24 cellular contexts compared by ENCODE assay signal in genomic region chr2:236646871-236647270, GRCh38.
DNase-seq lines count a peak whose midpoint lies in the region; ATAC-seq and TF ChIP-seq lines count a peak whose summit lies in the region.
"Had no signal": no experiment of that assay in that cellular context is flagged by ENCODE, and none has a peak within 500 bp of the region (broad histone marks: within the 10 kb centered on the region; RNA-seq: fewer than 3 reads in every experiment).

No MANE protein-coding gene starts in this region.

- no peak overlapping the region for H3K18ac ChIP-seq in H9 (ENCODE audit: insufficient read length, low read depth, low read length)
- no peak overlapping the region for H3K18ac ChIP-seq in mesenchymal stem cell (ENCODE audit: low read depth in 1 of 2, low read length in 2 of 2)

- H4K91ac ChIP-seq in H9 (ENCODE audit: insufficient read length, low read depth, low read length) (no peak overlapping the region), mesenchymal stem cell (ENCODE audit: low read length) (no peak overlapping the region)

- peaks cover 0 to 5% (median 0%) of the 10 kb centered on the region in 3 experiments; a peak in 1 of 7 replicates for H3K36me3 Mint-ChIP-seq in H9 (ENCODE audit: insufficient read depth in 1 of 3, low read depth in 3 of 3)
- H3K36me3 Mint-ChIP-seq: CD4-positive, alpha-beta memory T cell had no signal

- peaks cover 10 to 11% of the 10 kb centered on the region in 2 experiments for H3K4me1 Mint-ChIP-seq in H9
- H3K4me1 Mint-ChIP-seq: CD4-positive, alpha-beta memory T cell had no signal

- H2BK20ac ChIP-seq in H9 (ENCODE audit: low read depth, low read length, poor library complexity, severe bottlenecking): no peak overlapping the region

- no peaks in the 10 kb centered on the region for H3K4me1 ChIP-seq in H9 (ENCODE audit: insufficient read depth, low read length)
- peaks cover 12% of the 10 kb centered on the region for H3K4me1 ChIP-seq in suprapubic skin
- H3K4me1 ChIP-seq in mesenchymal stem cell (ENCODE audit: control insufficient read depth, insufficient read depth, low read depth, low read length): peaks cover 8% of the 10 kb centered on the region

- no peak overlapping the region for H3T11ph ChIP-seq in H9 (ENCODE audit: low read length)

- peaks cover 11% of the 10 kb centered on the region for H3K27me3 Mint-ChIP-seq in H9 (ENCODE audit: low read depth)

- H4K8ac ChIP-seq in H9 (replicated peaks; ENCODE audit: insufficient read length, low read depth, low read length) (no peak overlapping the region), mesenchymal stem cell (ENCODE audit: low read length) (no peak overlapping the region)

- H3K79me2 ChIP-seq in H9 (ENCODE audit: insufficient read depth, low read length): no peaks in the 10 kb centered on the region

- no peak for TF ChIP-seq EP300 in suprapubic skin (IDR thresholded peaks at IDR 0.05)

- H3K4me2 ChIP-seq in H9 (ENCODE audit: insufficient read depth, insufficient read length, low read length) (no peak overlapping the region), mesenchymal stem cell (ENCODE audit: low read length, poor library complexity, severe bottlenecking) (no peak overlapping the region)
- H3K4me2 ChIP-seq: A549 had no signal

- no peaks in the 10 kb centered on the region for H4K20me1 ChIP-seq in H9 (ENCODE audit: control insufficient read depth, insufficient read depth, insufficient read length)

- H3K9me3 Mint-ChIP-seq in H9: peaks cover 0 to 7% of the 10 kb centered on the region in 2 experiments; a peak in 3 of 5 replicates

- H2AK5ac ChIP-seq in H9 (ENCODE audit: insufficient read length, low read length): no peak overlapping the region
- H2AK5ac ChIP-seq in mesenchymal stem cell (ENCODE audit: low read length, severe bottlenecking): no peak overlapping the region

- H2BK120ac ChIP-seq in H9 (ENCODE audit: low read depth, low read length, poor library complexity, severe bottlenecking) (no peak overlapping the region), mesenchymal stem cell (ENCODE audit: low read depth, low read length) (no peak overlapping the region)

- no peak overlapping the region for H3K4me3 ChIP-seq in coronary artery
- H3K4me3 ChIP-seq in suprapubic skin: no peak overlapping the region
- no peak overlapping the region for H3K4me3 ChIP-seq in mesenchymal stem cell (ENCODE audit: insufficient read depth in 1 of 2, low read depth in 1 of 2, low read length in 2 of 2)
- H3K4me3 ChIP-seq: A549, MG63, SK-N-MC had no signal

- H3K4ac ChIP-seq in H9 (ENCODE audit: low read depth, low read length) (no peak overlapping the region), mesenchymal stem cell (ENCODE audit: low read depth in 1 of 2, low read length in 2 of 2) (no peak overlapping the region)

- DNase-seq in H9: peak; percentile 10
- DNase-seq in coronary artery (ENCODE audit: low spot score): peak; percentile 72
- DNase-seq in mesenteric fat pad (ENCODE audit: low spot score): peak; percentile 12
- DNase-seq in suprapubic skin (ENCODE audit: low spot score in 2 of 2): peak; percentile 32 to 39
- DNase-seq in activated T-cell treated with anti-CD3 and anti-CD28 coated beads, Interleukin-2, amount 50 U/mL, for 1 hour: no peak
- no peak for DNase-seq in mesenchymal stem cell
- DNase-seq in AG20443 (ENCODE audit: low spot score): no peak
- DNase-seq: C1 segment of cervical spinal cord; CD4-positive, alpha-beta memory T cell; COR-L47; DMS53; KBM-7; NCI-H1105 treated with DMSO at 0.1 percent for 48 hours; NCI-H146; NCI-H2029 treated with DMSO at 0.1 percent for 48 hours; NCI-H2227 treated with DMSO at 0.1 percent for 48 hours; NCI-H510A; NCI-H69; SIG-M5 had no signal

- H3K9me3 ChIP-seq in H9 (ENCODE audit: control insufficient read depth, low read depth, low read length): no peaks in the 10 kb centered on the region
- no peaks in the 10 kb centered on the region for H3K9me3 ChIP-seq in suprapubic skin
- H3K9me3 ChIP-seq in mesenchymal stem cell (ENCODE audit: control insufficient read depth, low read length): peaks cover 10% of the 10 kb centered on the region

- H3K27ac Mint-ChIP-seq in H9: no peak overlapping the region
- H3K27ac Mint-ChIP-seq: CD4-positive, alpha-beta memory T cell had no signal

- no peak for ATAC-seq in HG03280 (IDR thresholded peaks at IDR 0.05; ENCODE audit: unreplicated experiment)
- ATAC-seq: A549, Panc1 had no signal

- H3K79me1 ChIP-seq in H9 (ENCODE audit: insufficient read depth, low read depth, low read length, poor library complexity, severe bottlenecking) (no peaks in the 10 kb centered on the region), mesenchymal stem cell (replicated peaks; ENCODE audit: low read length, poor library complexity, severe bottlenecking) (no peaks in the 10 kb centered on the region)

- TF ChIP-seq CTCF in H9 (conservative IDR thresholded peaks at IDR 0.05) (no peak), coronary artery (IDR thresholded peaks at IDR 0.05) (no peak), suprapubic skin (IDR thresholded peaks at IDR 0.05) (no peak)

- H3K27me3 ChIP-seq in H9 (ENCODE audit: insufficient read depth, low read length) (no peaks in the 10 kb centered on the region), suprapubic skin (peaks cover 3% of the 10 kb centered on the region), mesenchymal stem cell (ENCODE audit: control insufficient read depth in 1 of 2, insufficient read depth in 1 of 2, low read length in 2 of 2) (no peaks in the 10 kb centered on the region)
- H3K27me3 ChIP-seq: MG63 had no signal

- H3K23me2 ChIP-seq in H9 (ENCODE audit: insufficient read length, low read depth, low read length, poor library complexity, severe bottlenecking): no peaks in the 10 kb centered on the region

- H3K14ac ChIP-seq in H9 (ENCODE audit: insufficient read depth, low read length) (no peak overlapping the region), mesenchymal stem cell (ENCODE audit: low read length in 2 of 2) (no peak overlapping the region)

- H2BK15ac ChIP-seq in H9 (ENCODE audit: low read depth, low read length) (no peak overlapping the region), mesenchymal stem cell (ENCODE audit: low read depth, poor library complexity, severe bottlenecking) (no peak overlapping the region)

- H2AFZ ChIP-seq in H9 (ENCODE audit: low read length): no peak overlapping the region
- no peak overlapping the region for H2AFZ ChIP-seq in mesenchymal stem cell (ENCODE audit: low read depth, low read length)

- H3K23ac ChIP-seq in H9 (ENCODE audit: insufficient read length, low read depth, low read length) (no peak overlapping the region), mesenchymal stem cell (ENCODE audit: low read length in 2 of 2) (no peak overlapping the region)

- H3K4me3 Mint-ChIP-seq in H9: no peak overlapping the region
- H3K4me3 Mint-ChIP-seq: CD4-positive, alpha-beta memory T cell had no signal

- no peak for TF ChIP-seq POLR2A in suprapubic skin (IDR thresholded peaks at IDR 0.05)

- WGBS in H9 (ENCODE audit: extremely low coverage, insufficient read length, low lambda C conversion rate): no CpG with 5 or more reads among the region's 4 CpGs
- 93% methylated on average over 4 of the region's 4 CpGs for WGBS in suprapubic skin
- WGBS in mesenchymal stem cell: 100% methylated on average over 2 of the region's 4 CpGs

- H3K27ac ChIP-seq in H9 (ENCODE audit: insufficient read length, low read depth, low read length) (no peak overlapping the region), coronary artery (peak overlapping the region; percentile 77 to 84), suprapubic skin (no peak overlapping the region), mesenchymal stem cell (ENCODE audit: low read length, poor library complexity, severe bottlenecking) (no peak overlapping the region)
- H3K27ac ChIP-seq: A549, SK-N-MC had no signal

- no peak overlapping the region for H4K5ac ChIP-seq in H9 (ENCODE audit: insufficient read length, low read depth, low read length)

- no peak overlapping the region for H2BK5ac ChIP-seq in H9 (ENCODE audit: insufficient read length, low read length)
- H2BK5ac ChIP-seq in mesenchymal stem cell (ENCODE audit: low read depth, low read length, poor library complexity, severe bottlenecking): no peak overlapping the region

- no peak overlapping the region for H3K56ac ChIP-seq in H9 (ENCODE audit: insufficient read length, low read depth, low read length)

- no peak overlapping the region for H2BK12ac ChIP-seq in H9 (ENCODE audit: insufficient read length, low read depth, low read length)
- H2BK12ac ChIP-seq in mesenchymal stem cell (ENCODE audit: low read length in 2 of 2): no peak overlapping the region

- no peak overlapping the region for H3K9ac ChIP-seq in H9 (ENCODE audit: extremely low read depth, insufficient read length, low read length)
- H3K9ac ChIP-seq in mesenchymal stem cell (ENCODE audit: low read length): no peak overlapping the region

- H3K36me3 ChIP-seq in suprapubic skin (no peaks in the 10 kb centered on the region), mesenchymal stem cell (ENCODE audit: control insufficient read depth in 1 of 2, insufficient read depth in 2 of 2, low read depth in 1 of 2, low read length in 2 of 2) (no peaks in the 10 kb centered on the region)
- H3K36me3 ChIP-seq: MG63 had no signal

Comparison
In these comparisons a context has a peak if more than half of its experiments do, and no peak if none do; other contexts are left out.
1. DNase-seq: peak in H9 (single experiment), coronary artery (single experiment), mesenteric fat pad (single experiment) and suprapubic skin (2 of 2); none in activated T-cell treated with anti-CD3 and anti-CD28 coated beads, Interleukin-2, amount 50 U/mL, for 1 hour (single experiment), mesenchymal stem cell (single experiment) and AG20443 (single experiment).
2. H3K27ac ChIP-seq: peak in coronary artery (2 of 2); none in H9 (single experiment), suprapubic skin (single experiment) and mesenchymal stem cell (single experiment).